ENCODE assay signal across 26 cellular contexts in genomic region chr4:23009093-23009492, GRCh38.
"Had no signal": no experiment of that assay in that cellular context is flagged by ENCODE, and none has a peak within 500 bp of the region (broad histone marks: within the 10 kb centered on the region; RNA-seq: fewer than 3 reads in every experiment).

No MANE protein-coding gene starts in this region.

- FAIRE-seq: urothelium cell line had no signal

- DNase-seq: stimulated activated CD4-positive, alpha-beta T cell treated with anti-CD3 and anti-CD28 coated beads, Interleukin-2, amount 100 ng/mL, for 48 hours; stimulated activated CD4-positive, alpha-beta T cell treated with anti-CD3 and anti-CD28 coated beads, Interleukin-4, amount 100 ng/mL, for 1 hour; stimulated activated CD4-positive, alpha-beta T cell treated with anti-CD3 and anti-CD28 coated beads, Interleukin-4, amount 100 ng/mL, for 24 hours; stimulated activated CD4-positive, alpha-beta T cell treated with anti-CD3 and anti-CD28 coated beads, Interleukin-4, amount 100 ng/mL, for 4 hours; stimulated activated CD8-positive, alpha-beta memory T cell treated with anti-CD3 and anti-CD28 coated beads, Interleukin-4, amount 100 ng/mL, for 48 hours; stimulated activated naive B cell treated with anti-CD40 and anti-IgM and Interleukin-4, amounts not matched to agents 10 μg/mL and 1 μg/mL and 100 μg/mL, for 72 hours; stimulated activated naive CD4-positive, alpha-beta T cell; stimulated activated naive CD4-positive, alpha-beta T cell treated with Interleukin-2 at 50 U/mL for 16 hours; stimulated activated naive CD8-positive, alpha-beta T cell treated with anti-CD3 and anti-CD28 coated beads, Interleukin-15, amount 100 ng/mL, for 72 hours; stimulated activated naive CD8-positive, alpha-beta T cell treated with anti-CD3 and anti-CD28 coated beads, Interleukin-15, Interleukin-2, amounts not matched to agents 100 U/mL and 50 U/mL, for 24 hours; stomach; substantia nigra; testis; thyroid gland; tibial artery; trophoblast cell; upper lobe of left lung; upper lobe of right lung; uterus had no signal

- H3K9me3 ChIP-seq: suprapubic skin, testis, thoracic aorta, thyroid gland, tibial artery, upper lobe of right lung, uterus, vagina had no signal

- H3K36me3 ChIP-seq: stomach, suprapubic skin, thoracic aorta, thyroid gland, tibial artery, tibial nerve, upper lobe of left lung, upper lobe of right lung, uterus, vagina had no signal

- H3K27me3 ChIP-seq: stomach, suprapubic skin, testis, thyroid gland, tibial artery, tibial nerve, upper lobe of left lung, upper lobe of right lung, uterus, vagina had no signal

- H3K4me1 ChIP-seq: stomach, suprapubic skin, testis, thyroid gland, tibial artery, tibial nerve, upper lobe of left lung, upper lobe of right lung, uterus, vagina had no signal

- H3K4me3 ChIP-seq: stomach, suprapubic skin, testis, thoracic aorta, thyroid gland, tibial artery, tibial nerve, upper lobe of left lung, upper lobe of right lung, uterus, vagina had no signal

- ATAC-seq: stimulated activated effector memory CD8-positive, alpha-beta T cell treated with anti-CD3 and anti-CD28 coated beads, Interleukin-12 subunit alpha, Interleukin-12 subunit beta, amount 100 ng/mL, for 72 hours; stimulated activated memory B cell treated with anti-CD40 and anti-IgM and Interleukin-4, amounts not matched to agents 10 μg/mL and 1 μg/mL and 100 μg/mL, for 72 hours; stimulated activated naive B cell treated with anti-CD40 and anti-IgM and Interleukin-4, amounts not matched to agents 10 μg/mL and 1 μg/mL and 100 μg/mL, for 72 hours; stimulated activated naive CD8-positive, alpha-beta T cell treated with anti-CD3 and anti-CD28 coated beads, Interleukin-15, amount 100 ng/mL, for 72 hours; stimulated activated naive CD8-positive, alpha-beta T cell treated with anti-CD3 and anti-CD28 coated beads, Interleukin-15, Interleukin-2, amounts not matched to agents 100 U/mL and 50 U/mL, for 24 hours; upper lobe of right lung had no signal

- H3K27ac ChIP-seq: stomach, suprapubic skin, testis, thoracic aorta, thyroid gland, tibial artery, tibial nerve, upper lobe of left lung, upper lobe of right lung, uterus, vagina had no signal
